In the genomic region with DNA sequence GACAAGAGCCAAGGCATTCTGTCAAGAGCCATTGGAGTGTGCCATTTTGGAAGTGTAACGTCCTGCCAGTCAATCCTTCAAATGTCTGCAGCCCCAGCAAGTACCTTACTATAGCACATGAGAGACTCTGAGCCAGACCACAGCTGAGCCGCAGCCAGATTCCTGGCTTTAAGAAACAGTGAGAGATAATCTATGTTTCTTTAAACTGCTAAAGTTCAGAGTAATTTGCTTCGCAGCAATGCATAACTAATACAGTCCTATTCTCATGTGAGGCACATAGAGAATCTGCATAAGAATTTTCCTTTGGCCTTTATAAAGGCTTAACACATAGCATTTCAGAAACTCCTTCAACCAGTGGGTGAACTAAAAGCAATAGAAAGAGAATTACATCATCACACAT, we compare ENCODE assay signal across 26 cellular contexts.
"Had no signal": no experiment of that assay in that cellular context is flagged by ENCODE, and none has a peak within 500 bp of the region (broad histone marks: within the 10 kb centered on the region; RNA-seq: fewer than 3 reads in every experiment).

No MANE protein-coding gene starts in this region.

- H3K4me1 ChIP-seq: right lobe of liver, stomach, suprapubic skin, tibial nerve, uterus had no signal

- H3K27me3 ChIP-seq: brain microvascular endothelial cell, right lobe of liver, stomach, suprapubic skin, tibial nerve, uterus had no signal

- ATAC-seq: esophagus mucosa; left cardiac atrium; mucosa of descending colon; right lobe of liver; stimulated activated memory B cell treated with anti-CD40 and anti-IgM and Interleukin-4, amounts not matched to agents 10 μg/mL and 1 μg/mL and 100 μg/mL, for 72 hours had no signal

- H3K27me3 Mint-ChIP-seq: activated naive CD8-positive, alpha-beta T cell treated with anti-CD3 and anti-CD28 coated beads, Interleukin-2, amount 10 ng/mL, durations not matched to agents 7 days and 5 days; stimulated activated memory B cell treated with anti-CD40 and anti-IgM and Interleukin-4, amounts not matched to agents 10 μg/mL and 1 μg/mL and 100 μg/mL, for 72 hours had no signal

- H3K27ac ChIP-seq: brain microvascular endothelial cell, right lobe of liver, skin epidermis, stomach, suprapubic skin, tibial nerve, uterus had no signal

- H3K27ac Mint-ChIP-seq: activated naive CD4-positive, alpha-beta T cell treated with anti-CD3 and anti-CD28 coated beads for 36 hours; activated naive CD8-positive, alpha-beta T cell treated with anti-CD3 and anti-CD28 coated beads, Interleukin-2, amount 10 ng/mL, durations not matched to agents 7 days and 5 days; nephron progenitor cell; stimulated activated memory B cell treated with anti-CD40 and anti-IgM and Interleukin-4, amounts not matched to agents 10 μg/mL and 1 μg/mL and 100 μg/mL, for 72 hours had no signal

- H3K36me3 ChIP-seq: brain microvascular endothelial cell, right lobe of liver, stomach, suprapubic skin, tibial nerve, uterus had no signal

- H3K36me3 Mint-ChIP-seq: activated naive CD8-positive, alpha-beta T cell treated with anti-CD3 and anti-CD28 coated beads, Interleukin-2, amount 10 ng/mL, durations not matched to agents 7 days and 5 days; stimulated activated memory B cell treated with anti-CD40 and anti-IgM and Interleukin-4, amounts not matched to agents 10 μg/mL and 1 μg/mL and 100 μg/mL, for 72 hours had no signal

- H3K4me3 Mint-ChIP-seq: activated naive CD4-positive, alpha-beta T cell treated with anti-CD3 and anti-CD28 coated beads for 36 hours; activated naive CD8-positive, alpha-beta T cell treated with anti-CD3 and anti-CD28 coated beads, Interleukin-2, amount 10 ng/mL, durations not matched to agents 7 days and 5 days; nephron progenitor cell; stimulated activated memory B cell treated with anti-CD40 and anti-IgM and Interleukin-4, amounts not matched to agents 10 μg/mL and 1 μg/mL and 100 μg/mL, for 72 hours had no signal

- H3K9me3 ChIP-seq: mucosa of descending colon, right lobe of liver, stomach, suprapubic skin, tibial nerve, uterus had no signal

- DNase-seq: activated CD4-positive, alpha-beta T cell treated with anti-CD3 and anti-CD28 coated beads for 1 hour; activated effector memory CD4-positive, alpha-beta T cell treated with Interleukin-2 at 50 U/mL for 16 hours; activated naive CD4-positive, alpha-beta T cell treated with anti-CD3 and anti-CD28 coated beads for 36 hours; activated naive CD8-positive, alpha-beta T cell treated with anti-CD3 and anti-CD28 coated beads, Interleukin-2, amount 10 ng/mL, durations not matched to agents 7 days and 5 days; activated T-cell treated with anti-CD3 and anti-CD28 coated beads, Interleukin-2, amount 50 U/mL, for 48 hours; amygdala; brain microvascular endothelial cell; caudate nucleus; dermis blood vessel endothelial cell; effector CD8-positive, alpha-beta T cell; foreskin melanocyte; islet precursor cell; left cardiac atrium; mesenchymal stem cell; mucosa of descending colon; nephron progenitor cell; occipital lobe; right lobe of liver; stomach; T-helper 2 cell; uterus had no signal

- H3K4me1 Mint-ChIP-seq: activated naive CD8-positive, alpha-beta T cell treated with anti-CD3 and anti-CD28 coated beads, Interleukin-2, amount 10 ng/mL, durations not matched to agents 7 days and 5 days; nephron progenitor cell; stimulated activated memory B cell treated with anti-CD40 and anti-IgM and Interleukin-4, amounts not matched to agents 10 μg/mL and 1 μg/mL and 100 μg/mL, for 72 hours had no signal

- H3K4me3 ChIP-seq: mucosa of descending colon, right lobe of liver, skin epidermis, stomach, suprapubic skin, tibial nerve, uterus had no signal

- H3K9me3 Mint-ChIP-seq: activated naive CD4-positive, alpha-beta T cell treated with anti-CD3 and anti-CD28 coated beads for 36 hours; activated naive CD8-positive, alpha-beta T cell treated with anti-CD3 and anti-CD28 coated beads, Interleukin-2, amount 10 ng/mL, durations not matched to agents 7 days and 5 days; nephron progenitor cell had no signal
